8 cellular contexts compared by ENCODE assay signal in the genomic region with DNA sequence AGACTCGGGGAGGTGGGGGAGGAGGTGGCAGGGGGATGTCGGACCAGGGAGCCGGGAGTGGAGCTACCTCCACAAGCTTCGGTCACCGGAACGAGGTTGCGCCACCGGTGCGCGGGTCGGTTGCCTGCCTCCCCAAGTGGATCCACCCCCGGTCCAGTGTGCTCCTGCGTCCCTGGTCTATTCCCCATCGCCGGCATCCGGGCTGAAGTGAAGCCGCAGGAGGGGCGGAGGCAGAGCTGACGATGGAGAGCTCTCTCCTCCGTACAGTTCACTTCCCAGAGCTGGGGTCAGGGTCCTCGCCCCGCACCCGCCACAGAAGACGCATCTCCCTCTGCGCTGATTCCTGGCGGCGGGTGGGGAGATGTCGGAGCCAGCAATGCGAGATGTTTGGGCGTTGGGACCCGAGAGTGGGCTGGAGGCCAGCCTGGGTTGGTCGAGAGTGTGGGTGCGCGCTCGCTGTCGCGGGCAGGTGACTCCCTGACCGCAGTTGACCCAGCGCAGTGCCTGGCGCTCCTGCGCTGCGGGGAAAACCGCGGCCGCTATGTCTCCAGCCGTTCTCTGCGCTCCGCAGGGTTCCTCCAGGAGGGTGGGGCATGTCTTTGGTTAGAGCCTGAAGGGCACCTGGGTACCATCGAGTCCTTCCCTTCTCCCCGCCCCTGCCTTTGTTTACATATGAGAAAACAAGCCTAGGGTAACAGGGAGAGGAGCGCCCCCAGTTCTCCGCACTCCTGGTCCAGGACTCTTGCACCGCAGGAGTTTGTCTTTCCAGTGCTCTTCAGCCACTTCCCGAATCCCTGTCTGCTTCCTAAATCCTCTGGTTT. TPM values are rescaled to one million over a fixed set of nuclear protein-coding genes. Genes with fewer than 3 reads are reported as not detected.
A peak's percentile ranks its signal among the peaks of the same experiment; 100 is the strongest.
DNase-seq lines count a peak whose midpoint lies in the region; ATAC-seq, FAIRE-seq and TF ChIP-seq lines count a peak whose summit lies in the region.

No MANE protein-coding gene starts in this region.

- WGBS in GM23248 (ENCODE audit: low coverage in 1 of 2, low lambda C conversion rate in 2 of 2, missing lambda C conversion rate in 2 of 2), 2 experiments: 7% methylated on average over 47 to 54 of the region's 54 CpGs
- 3% methylated on average over 52 to 54 of the region's 54 CpGs for WGBS in esophagus, 2 donors

- DNase-seq in GM23248: peak; percentile 47
- peak; percentile 21 for DNase-seq in SW480 (ENCODE audit: low spot score)
- peak; percentile 42 for DNase-seq in neural progenitor cell (ENCODE audit: low spot score)
- no peak for DNase-seq in NCI-H2107 treated with DMSO at 0.1 percent for 48 hours (lab: John Stamatoyannopoulos, UW; ENCODE audit: unreplicated experiment)
- no peak for DNase-seq in GM13976 (ENCODE audit: low spot score)
- DNase-seq in HTR-8/SVneo (ENCODE audit: insufficient read length, low spot score): no peak

- H3K4me3 ChIP-seq in GM23248: peak overlapping the region; percentile 72
- H3K4me3 ChIP-seq in esophagus (ENCODE audit: low read depth in 1 of 2, low read length in 2 of 2): peak overlapping the region; percentile 49 to 64
- peak overlapping the region; percentile 76 for H3K4me3 ChIP-seq in neural progenitor cell

- no peaks in the 10 kb centered on the region for H3K9me2 ChIP-seq in GM23248 (ENCODE audit: insufficient read depth)

- no peaks in the 10 kb centered on the region for H3K9me3 ChIP-seq in GM23248 (ENCODE audit: low read depth)
- H3K9me3 ChIP-seq in esophagus (ENCODE audit: control insufficient read depth in 2 of 2, insufficient read depth in 1 of 2, low read depth in 1 of 2, low read length in 1 of 2): no peaks in the 10 kb centered on the region
- H3K9me3 ChIP-seq in neural progenitor cell (ENCODE audit: low read depth): no peaks in the 10 kb centered on the region

- H3K27ac Mint-ChIP-seq in neural progenitor cell: no peak overlapping the region

- H3K27ac ChIP-seq in GM23248 (no peak overlapping the region), esophagus (ENCODE audit: low read depth in 2 of 2, low read length in 1 of 2) (peak overlapping the region; percentile 40 to 61), neural progenitor cell (no peak overlapping the region)

- peak overlapping the region; percentile 86 for H3K4me2 ChIP-seq in GM23248 (ENCODE audit: unreplicated experiment)
- peak overlapping the region; percentile 99 for H3K4me2 ChIP-seq in neural progenitor cell

- in situ Hi-C loops in GM23248 (cut with MboI): no loop called here
- in situ Hi-C loops in GM13976 (cut with MboI; ENCODE audit: low sequenced_read_pairs, unreplicated experiment): no loop called here

- H4K20me1 ChIP-seq in GM23248 (ENCODE audit: insufficient read depth) (no peaks in the 10 kb centered on the region), neural progenitor cell (ENCODE audit: low read depth) (peaks cover 16% of the 10 kb centered on the region)

- H3K4me3 Mint-ChIP-seq in neural progenitor cell: peak overlapping the region; percentile 93

- H3K27me3 Mint-ChIP-seq in neural progenitor cell (ENCODE audit: insufficient read depth, low read depth): peaks cover 45% of the 10 kb centered on the region

- H3K36me3 Mint-ChIP-seq in neural progenitor cell: peaks cover 2% of the 10 kb centered on the region

- peaks cover 14% of the 10 kb centered on the region for H3K27me3 ChIP-seq in GM23248 (replicated peaks; ENCODE audit: insufficient read depth)
- peaks cover 3 to 5% of the 10 kb centered on the region in 2 donors for H3K27me3 ChIP-seq in esophagus (ENCODE audit: control insufficient read depth in 1 of 2, insufficient read depth in 2 of 2, low read length in 2 of 2)
- H3K27me3 ChIP-seq in neural progenitor cell: peaks cover 69% of the 10 kb centered on the region

- H3K79me2 ChIP-seq in GM23248 (ENCODE audit: insufficient read depth): no peaks in the 10 kb centered on the region
- H3K79me2 ChIP-seq in neural progenitor cell (ENCODE audit: low read depth): no peaks in the 10 kb centered on the region

- TF ChIP-seq CTCF in neural progenitor cell (IDR thresholded peaks at IDR 0.05) (no peak), GM13976 (IDR thresholded peaks at IDR 0.05; ENCODE audit: borderline replicate concordance, control extremely low read depth, extremely low read depth, insufficient read depth, missing control alignments) (no peak)

- H3K36me3 ChIP-seq in GM23248 (ENCODE audit: low read depth): no peaks in the 10 kb centered on the region
- no peaks in the 10 kb centered on the region for H3K36me3 ChIP-seq in esophagus (ENCODE audit: control insufficient read depth in 2 of 2, insufficient read depth in 2 of 2, low read length in 1 of 2)
- no peaks in the 10 kb centered on the region for H3K36me3 ChIP-seq in neural progenitor cell

- H3K9ac ChIP-seq in GM23248: 0 out of 2 replicates have a peak overlapping the region, but pooled peaks have one; percentile 33
- H3K9ac ChIP-seq in neural progenitor cell: no peak overlapping the region

- FAIRE-seq in HTR-8/SVneo (lab: Jason Lieb, UNC): no peak

- no peak for ATAC-seq in HG03135 (IDR thresholded peaks at IDR 0.05; ENCODE audit: unreplicated experiment)

- H3K9me3 Mint-ChIP-seq in neural progenitor cell: no peaks in the 10 kb centered on the region

- H3K4me1 ChIP-seq in GM23248 (ENCODE audit: insufficient read depth) (no peaks in the 10 kb centered on the region; the same call in 1 of the 2 replicates), esophagus (ENCODE audit: control insufficient read depth in 2 of 2, insufficient read depth in 2 of 2, low read length in 1 of 2) (peaks cover 0 to 12% of the 10 kb centered on the region in 2 donors), neural progenitor cell (peaks cover 12% of the 10 kb centered on the region)

- peaks cover 16% of the 10 kb centered on the region for H3K4me1 Mint-ChIP-seq in neural progenitor cell

- H3F3A ChIP-seq in GM23248 (ENCODE audit: insufficient read depth) (0 out of 2 replicates have a peak, but pooled peaks cover 1% of the 10 kb centered on the region), neural progenitor cell (ENCODE audit: low read depth) (peaks cover 31% of the 10 kb centered on the region)

- H2AFZ ChIP-seq in GM23248 (0 out of 2 replicates have a peak overlapping the region, but pooled peaks have one; percentile 78), neural progenitor cell (replicated peaks) (no peak overlapping the region)

RNA-seq across cellular contexts. Expression of a gene that starts 1.7 kb away (rescaled TPM):
- total RNA-seq in GM23248 (2014; rRNA removed; shearing (Covaris generic)): 1.8 TPM in 2 replicates
- 0.38 and 1.1 TPM in 2 replicates for polyA plus RNA-seq in GM23248 (2016; fragmentation: Nextera tagmentation; extraction: Ambion mirVana)
- polyA plus RNA-seq in esophagus: 10 to 100 TPM in 1 of 2 donors, 1 to 10 TPM in 1; 4.8 to 38.4 TPM
- total RNA-seq in neural progenitor cell (ENCODE audit: low replicate concordance): 0.32 and 5.4 TPM in 2 replicates

Comparison
In these comparisons a context has a peak if more than half of its experiments do, and no peak if none do; other contexts are left out.
1. DNase-seq: peak in GM23248 (single experiment), SW480 (single experiment) and neural progenitor cell (single experiment); none in NCI-H2107 treated with DMSO at 0.1 percent for 48 hours (single experiment), GM13976 (single experiment) and HTR-8/SVneo (single experiment).
2. H3K27ac ChIP-seq: peak in esophagus (2 of 2); none in GM23248 (single experiment) and neural progenitor cell (single experiment).
3. Peak in every context shown above with its lines, with median percentiles within 50 percentile points of each other: H3K4me3 ChIP-seq.